In the genomic region with DNA sequence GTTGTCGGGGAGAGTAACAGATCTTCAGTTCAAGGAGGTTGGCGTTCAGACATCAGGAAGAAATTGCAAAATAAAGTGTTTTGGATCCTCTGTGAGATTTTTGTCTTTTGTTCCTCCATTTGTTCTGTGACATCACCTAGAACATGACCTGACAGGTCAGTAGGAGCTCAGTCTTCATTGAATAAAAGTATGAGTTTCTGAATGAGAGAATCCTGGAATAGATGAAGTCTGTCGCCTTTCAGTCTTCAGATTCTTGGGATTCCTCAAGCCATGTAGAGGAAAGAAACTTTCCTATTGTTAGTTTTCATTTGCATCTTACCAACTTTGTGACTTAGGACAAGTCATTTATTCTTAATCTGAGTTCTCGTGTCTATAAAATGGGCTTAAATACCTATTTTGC, we compare ENCODE assay signal across 22 cellular contexts. TPM values are rescaled to one million over a fixed set of nuclear protein-coding genes. Genes with fewer than 3 reads are reported as not detected.
A peak's percentile ranks its signal among the peaks of the same experiment; 100 is the strongest.
DNase-seq lines count a peak whose midpoint lies in the region; ATAC-seq, FAIRE-seq and TF ChIP-seq lines count a peak whose summit lies in the region.
"Had no signal": no experiment of that assay in that cellular context is flagged by ENCODE, and none has a peak within 500 bp of the region (broad histone marks: within the 10 kb centered on the region; RNA-seq: fewer than 3 reads in every experiment).

No MANE protein-coding gene starts in this region.

- no peak for TF ChIP-seq POLR2A in esophagus squamous epithelium (IDR thresholded peaks at IDR 0.05)

- TF ChIP-seq CTCF in VCaP (conservative IDR thresholded peaks at IDR 0.05) (no peak), esophagus squamous epithelium (IDR thresholded peaks at IDR 0.05) (no peak), osteoblast (IDR thresholded peaks at IDR 0.05; ENCODE audit: extremely low read depth, low read depth, low read length) (no peak)

- in situ Hi-C loops in GM23248 (cut with MboI), result no loop called here
- in situ Hi-C loops in KBM-7 (cut with MboI; ENCODE audit: low pct_unique_long_range_greater_than_20kb, low sequenced_read_pairs), result no loop called here

- H3K79me2 ChIP-seq in GM23248 (ENCODE audit: insufficient read depth) (peaks cover 87% of the 10 kb centered on the region), osteoblast (ENCODE audit: insufficient read depth, low read length) (peaks cover 78% of the 10 kb centered on the region)

- peaks cover 9% of the 10 kb centered on the region for H3K36me3 Mint-ChIP-seq in activated T-helper 2 cell treated with anti-CD3 and anti-CD28 coated beads, Interferon-gamma antibody, Interleukin-2, Interleukin-4, amounts not matched to agents 10 μg/mL and 5 μg/mL and 100 μg/mL, durations not matched to agents 14 hours and 24 hours and 36 hours (ENCODE audit: low read depth)
- H3K36me3 Mint-ChIP-seq: memory B cell had no signal

- no peak overlapping the region for H3K4me3 Mint-ChIP-seq in activated T-helper 2 cell treated with anti-CD3 and anti-CD28 coated beads, Interferon-gamma antibody, Interleukin-2, Interleukin-4, amounts not matched to agents 10 μg/mL and 5 μg/mL and 100 μg/mL, durations not matched to agents 14 hours and 24 hours and 36 hours (ENCODE audit: low read depth)
- H3K4me3 Mint-ChIP-seq: CD4-positive, alpha-beta T cell; memory B cell; nephron had no signal

- H2AFZ ChIP-seq in GM23248, result no peak overlapping the region
- no peak overlapping the region for H2AFZ ChIP-seq in osteoblast (ENCODE audit: low read length)

- H3K4me3 ChIP-seq in GM23248 (no peak overlapping the region), esophagus squamous epithelium (no peak overlapping the region), osteoblast (ENCODE audit: insufficient read depth, low read length) (no peak overlapping the region)
- H3K4me3 ChIP-seq: vagina had no signal

- H3K27me3 Mint-ChIP-seq in activated T-helper 2 cell treated with anti-CD3 and anti-CD28 coated beads, Interferon-gamma antibody, Interleukin-2, Interleukin-4, amounts not matched to agents 10 μg/mL and 5 μg/mL and 100 μg/mL, durations not matched to agents 14 hours and 24 hours and 36 hours (ENCODE audit: low read depth), result no peaks in the 10 kb centered on the region
- H3K27me3 Mint-ChIP-seq: CD4-positive, alpha-beta T cell; memory B cell had no signal

- no peaks in the 10 kb centered on the region for H3K9me3 ChIP-seq in GM23248 (ENCODE audit: low read depth)
- H3K9me3 ChIP-seq in esophagus squamous epithelium, result no peaks in the 10 kb centered on the region
- no peaks in the 10 kb centered on the region for H3K9me3 ChIP-seq in osteoblast (ENCODE audit: low read depth, low read length)
- H3K9me3 ChIP-seq: vagina had no signal

- H4K20me1 ChIP-seq in GM23248 (ENCODE audit: insufficient read depth) (peaks cover 7% of the 10 kb centered on the region; the same call in 1 of the 2 replicates), osteoblast (ENCODE audit: insufficient read depth, low read length) (peaks cover 4% of the 10 kb centered on the region)

- H3K27me3 ChIP-seq in GM23248 (replicated peaks; ENCODE audit: insufficient read depth) (no peaks in the 10 kb centered on the region), esophagus squamous epithelium (no peaks in the 10 kb centered on the region), osteoblast (ENCODE audit: insufficient read depth, low read length) (no peaks in the 10 kb centered on the region)
- H3K27me3 ChIP-seq: vagina had no signal

- 79 to 88% methylated on average over 4 of the region's 4 CpGs for WGBS in GM23248 (ENCODE audit: low coverage in 1 of 2, low lambda C conversion rate in 2 of 2, missing lambda C conversion rate in 2 of 2), 2 experiments
- 44 to 64% methylated on average over 4 of the region's 4 CpGs for WGBS in esophagus squamous epithelium, 2 donors

- intact Hi-C loops in esophagus squamous epithelium (cut with DNase I), result no loop called here
- intact Hi-C loops in activated T-helper 2 cell treated with anti-CD3 and anti-CD28 coated beads, Interferon-gamma antibody, Interleukin-2, Interleukin-4, amounts not matched to agents 10 μg/mL and 5 μg/mL and 100 μg/mL, durations not matched to agents 14 hours and 24 hours and 36 hours (cut with micrococcal nuclease), result no loop called here

- no peak for FAIRE-seq in RCC 7860 (lab: Jason Lieb, UNC)

- H3K36me3 ChIP-seq in GM23248 (ENCODE audit: low read depth), result no peaks in the 10 kb centered on the region
- no peaks in the 10 kb centered on the region for H3K36me3 ChIP-seq in esophagus squamous epithelium
- peaks cover 9% of the 10 kb centered on the region for H3K36me3 ChIP-seq in osteoblast (ENCODE audit: insufficient read depth, low read length)
- H3K36me3 ChIP-seq: vagina had no signal

- ATAC-seq in HG02571 (IDR thresholded peaks at IDR 0.05; ENCODE audit: unreplicated experiment), result no peak

- no peak overlapping the region for H3K9ac ChIP-seq in GM23248

- DNase-seq in GM23248, result no peak
- no peak for DNase-seq in esophagus squamous epithelium (lab: John Stamatoyannopoulos, UW)
- DNase-seq in osteoblast (ENCODE audit: insufficient read length, low spot score, missing footprints), result no peak
- no peak for DNase-seq in RCC 7860 (ENCODE audit: low spot score)
- DNase-seq in KBM-7, result no peak
- DNase-seq in activated T-helper 2 cell treated with anti-CD3 and anti-CD28 coated beads, Interferon-gamma antibody, Interleukin-2, Interleukin-4, amounts not matched to agents 10 μg/mL and 5 μg/mL and 100 μg/mL, durations not matched to agents 14 hours and 24 hours and 36 hours (ENCODE audit: low spot score), result no peak
- DNase-seq: activated CD4-positive, alpha-beta T cell treated with anti-CD3 and anti-CD28 coated beads for 4 hours; activated CD8-positive, alpha-beta memory T cell treated with anti-CD3 and anti-CD28 coated beads, Interleukin-2, amount 50 U/mL, for 4 hours; activated effector memory CD4-positive, alpha-beta T cell treated with anti-CD3 and anti-CD28 coated beads, Interleukin-2, amount 50 U/mL, for 16 hours; amniotic stem cell; CD4-positive, alpha-beta T cell; cerebellar nuclear complex; DND-41; effector CD8-positive, alpha-beta T cell; NCI-H1048; NCI-H2081 treated with DMSO at 0.1 percent for 48 hours; NCI-H510A treated with DMSO at 0.1 percent for 48 hours had no signal

- H3K9me3 Mint-ChIP-seq in activated T-helper 2 cell treated with anti-CD3 and anti-CD28 coated beads, Interferon-gamma antibody, Interleukin-2, Interleukin-4, amounts not matched to agents 10 μg/mL and 5 μg/mL and 100 μg/mL, durations not matched to agents 14 hours and 24 hours and 36 hours, result no peaks in the 10 kb centered on the region
- H3K9me3 Mint-ChIP-seq: CD4-positive, alpha-beta T cell; memory B cell; nephron had no signal

- H3K27ac ChIP-seq in GM23248 (0 out of 2 replicates have a peak overlapping the region, but pooled peaks have one; percentile 29), VCaP (peak overlapping the region; percentile 46; the same call in 1 of the 2 replicates), esophagus squamous epithelium (peak overlapping the region in 3 of 4 donors; percentile 27 to 60 (median 48)), osteoblast (ENCODE audit: low read depth, low read length) (peak overlapping the region; percentile 11)
- H3K27ac ChIP-seq: vagina had no signal

- H3K9me2 ChIP-seq in GM23248 (ENCODE audit: insufficient read depth), result no peaks in the 10 kb centered on the region

- peaks cover 3% of the 10 kb centered on the region for H3K4me1 Mint-ChIP-seq in activated T-helper 2 cell treated with anti-CD3 and anti-CD28 coated beads, Interferon-gamma antibody, Interleukin-2, Interleukin-4, amounts not matched to agents 10 μg/mL and 5 μg/mL and 100 μg/mL, durations not matched to agents 14 hours and 24 hours and 36 hours (ENCODE audit: low read depth)
- H3K4me1 Mint-ChIP-seq: nephron had no signal

- H3K27ac Mint-ChIP-seq in activated T-helper 2 cell treated with anti-CD3 and anti-CD28 coated beads, Interferon-gamma antibody, Interleukin-2, Interleukin-4, amounts not matched to agents 10 μg/mL and 5 μg/mL and 100 μg/mL, durations not matched to agents 14 hours and 24 hours and 36 hours, result no peak overlapping the region
- H3K27ac Mint-ChIP-seq: CD4-positive, alpha-beta T cell; memory B cell; nephron had no signal

- H3K4me2 ChIP-seq in GM23248 (ENCODE audit: unreplicated experiment), result no peak overlapping the region
- no peak overlapping the region for H3K4me2 ChIP-seq in osteoblast (ENCODE audit: insufficient read depth, low read length)

- peaks cover 33% of the 10 kb centered on the region for H3F3A ChIP-seq in GM23248 (ENCODE audit: insufficient read depth)

- peaks cover 33% of the 10 kb centered on the region for H3K4me1 ChIP-seq in GM23248 (ENCODE audit: insufficient read depth)
- peaks cover 0 to 39% (median 0%) of the 10 kb centered on the region in 3 donors for H3K4me1 ChIP-seq in esophagus squamous epithelium
- peaks cover 38% of the 10 kb centered on the region for H3K4me1 ChIP-seq in osteoblast (ENCODE audit: insufficient read depth, low read length)

RNA-seq across cellular contexts. Expression of a gene that starts 14.4 kb away (rescaled TPM):
- total RNA-seq in GM23248 (2014; rRNA removed; shearing (Covaris generic)), result 35.2 and 39.5 TPM in 2 replicates
- polyA plus RNA-seq in GM23248 (2016; fragmentation: Nextera tagmentation; extraction: Ambion mirVana), result 13.5 and 13.9 TPM in 2 replicates
- total RNA-seq in esophagus squamous epithelium (10 to 100 TPM; 28.6 to 41.6 (median 32.1) TPM), osteoblast (76.0 and 82.2 TPM in 2 replicates)
- total RNA-seq in activated T-helper 2 cell treated with anti-CD3 and anti-CD28 coated beads, Interferon-gamma antibody, Interleukin-2, Interleukin-4, amounts not matched to agents 10 μg/mL and 5 μg/mL and 100 μg/mL, durations not matched to agents 14 hours and 24 hours and 36 hours, result 25.5 and 28.5 TPM in 2 replicates

RNA-seq across cellular contexts. Expression of a gene that starts 24.6 kb away (rescaled TPM):
- 224 and 231 TPM in 2 replicates for total RNA-seq in GM23248 (2014; rRNA removed; shearing (Covaris generic))
- polyA plus RNA-seq in GM23248 (2016; fragmentation: Nextera tagmentation; extraction: Ambion mirVana), result 584 and 619 TPM in 2 replicates
- total RNA-seq in esophagus squamous epithelium (100 to 1,000 TPM in 3 of 4 donors, 10 to 100 TPM in 1; 83.0 to 230 (median 133) TPM), osteoblast (117 and 136 TPM in 2 replicates)
- total RNA-seq in activated T-helper 2 cell treated with anti-CD3 and anti-CD28 coated beads, Interferon-gamma antibody, Interleukin-2, Interleukin-4, amounts not matched to agents 10 μg/mL and 5 μg/mL and 100 μg/mL, durations not matched to agents 14 hours and 24 hours and 36 hours, result 94.0 and 102 TPM in 2 replicates
